In the genomic region with DNA sequence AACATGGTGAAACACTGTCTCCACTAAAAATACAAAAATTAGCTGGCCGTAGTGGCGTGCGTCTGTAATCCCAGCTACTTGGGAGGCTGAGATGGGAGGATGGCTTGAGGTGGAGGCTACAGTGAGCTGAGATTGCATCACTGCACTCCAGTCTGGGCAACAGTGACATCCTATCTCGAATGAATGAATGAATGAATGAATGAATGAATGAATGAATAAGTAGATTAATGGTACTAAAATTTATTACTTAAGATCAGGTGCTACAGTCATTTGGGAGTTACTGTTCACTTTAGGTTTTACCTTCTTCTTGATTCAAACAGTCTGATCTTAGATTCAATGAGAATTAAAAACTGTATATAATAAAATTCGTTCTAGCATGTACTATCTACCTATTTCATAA, we compare ENCODE assay signal across 1 cellular context.
TF ChIP-seq lines count a peak whose summit lies in the region.

No MANE protein-coding gene starts in this region.

TF ChIP-seq in K562, 482 proteins besides CTCF, POLR2A, EP300 and RAD21:
- TF ChIP-seq ZNF24 (IDR thresholded peaks at IDR 0.05) (peak; percentile 89), ILF3 (IDR thresholded peaks at IDR 0.05; ENCODE audit: borderline replicate concordance) (no peak), SLC30A9 (CRISPR knock-in tag; IDR thresholded peaks at IDR 0.05) (no peak)
